ENCODE assay signal across 19 cellular contexts in the genomic region with DNA sequence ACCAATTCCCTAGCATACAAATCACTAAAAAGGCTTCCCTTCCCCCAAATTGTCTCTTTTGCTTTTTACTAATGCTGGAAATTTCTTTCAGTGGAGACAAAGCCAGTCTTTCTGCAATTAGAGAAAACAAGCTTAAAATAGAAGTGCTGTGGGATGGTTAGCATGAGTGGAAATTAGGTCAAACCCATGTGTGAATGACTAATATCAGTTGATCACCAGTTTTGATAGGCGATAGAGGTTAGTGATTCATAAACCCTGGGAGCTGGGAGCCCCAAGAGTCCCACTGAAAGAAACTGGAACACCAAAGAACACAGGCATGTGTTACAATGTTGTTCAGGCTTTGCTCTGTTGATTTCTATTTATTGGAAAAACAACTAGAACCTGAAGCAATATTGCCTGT.
DNase-seq lines count a peak whose midpoint lies in the region; ATAC-seq and TF ChIP-seq lines count a peak whose summit lies in the region.
"Had no signal": no experiment of that assay in that cellular context is flagged by ENCODE, and none has a peak within 500 bp of the region (broad histone marks: within the 10 kb centered on the region; RNA-seq: fewer than 3 reads in every experiment).

No MANE protein-coding gene starts in this region.

- H3K4me3 ChIP-seq in mammary epithelial cell (replicated peaks in 1 of 3; ENCODE audit: insufficient read depth in 1 of 3, low read depth in 2 of 3, low read length in 3 of 3), result no peak overlapping the region
- H3K4me3 ChIP-seq in mesenchymal stem cell (ENCODE audit: insufficient read depth in 1 of 2, low read depth in 1 of 2, low read length in 2 of 2), result peak overlapping the region in 1 of 2 experiments; percentile 51
- no peak overlapping the region for H3K4me3 ChIP-seq in esophagus squamous epithelium
- H3K4me3 ChIP-seq: mucosa of descending colon, neural progenitor cell, upper lobe of left lung had no signal

- no peaks in the 10 kb centered on the region for H3K79me2 ChIP-seq in mammary epithelial cell (ENCODE audit: insufficient read depth, low read length)

- in situ Hi-C loops in G401 (cut with HindIII; ENCODE audit: low sequenced_read_pairs), result no loop called here
- in situ Hi-C loops in mammary epithelial cell (cut with MboI; ENCODE audit: low sequenced_read_pairs in 2 of 2), result no loop called here

- CTCF ChIA-PET in mammary epithelial cell (lab: Charles Lee; ENCODE audit: low non-redundant PET), result no interaction called here

- H2BK120ac ChIP-seq in mesenchymal stem cell (ENCODE audit: low read depth, low read length), result no peak overlapping the region

- WGBS in mammary epithelial cell (ENCODE audit: low coverage, missing lambda C conversion rate), result 0% methylated on average over 1 of the region's 1 CpG
- 83% methylated on average over 1 of the region's 1 CpG for WGBS in mesenchymal stem cell
- WGBS in esophagus squamous epithelium, 2 donors, result 25 to 27% methylated on average over 1 of the region's 1 CpG

- H3K4me2 ChIP-seq in mammary epithelial cell (ENCODE audit: insufficient read depth, low read depth, low read length) (no peak overlapping the region), mesenchymal stem cell (ENCODE audit: low read length, poor library complexity, severe bottlenecking) (no peak overlapping the region)
- H3K4me2 ChIP-seq: neural progenitor cell had no signal

- no peak overlapping the region for H2BK12ac ChIP-seq in mesenchymal stem cell (ENCODE audit: low read length in 2 of 2)

- H3K36me3 ChIP-seq in mammary epithelial cell (ENCODE audit: insufficient read depth, low read length), result no peaks in the 10 kb centered on the region
- H3K36me3 ChIP-seq in mesenchymal stem cell (ENCODE audit: control insufficient read depth in 1 of 2, insufficient read depth in 2 of 2, low read depth in 1 of 2, low read length in 2 of 2), result no peaks in the 10 kb centered on the region
- no peaks in the 10 kb centered on the region for H3K36me3 ChIP-seq in esophagus squamous epithelium
- H3K36me3 ChIP-seq: neural progenitor cell, upper lobe of left lung had no signal

- no peak for TF ChIP-seq POLR2A in esophagus squamous epithelium (IDR thresholded peaks at IDR 0.05)

- no peak overlapping the region for H3K14ac ChIP-seq in mesenchymal stem cell (ENCODE audit: low read length in 2 of 2)

- no peak for ATAC-seq in HG02885 (IDR thresholded peaks at IDR 0.05; ENCODE audit: poor library complexity, unreplicated experiment)
- ATAC-seq: SK-N-SH treated with all-trans-retinoic acid at 6 μM for 48 hours had no signal

- H3K4me1 ChIP-seq in mammary epithelial cell (ENCODE audit: insufficient read depth, low read length), result peaks cover 13% of the 10 kb centered on the region
- peaks cover 1% of the 10 kb centered on the region for H3K4me1 ChIP-seq in mesenchymal stem cell (ENCODE audit: control insufficient read depth, insufficient read depth, low read depth, low read length)
- no peaks in the 10 kb centered on the region for H3K4me1 ChIP-seq in esophagus squamous epithelium
- H3K4me1 ChIP-seq: neural progenitor cell, upper lobe of left lung had no signal

- no peak overlapping the region for H3K18ac ChIP-seq in mesenchymal stem cell (ENCODE audit: low read depth in 1 of 2, low read length in 2 of 2)

- H3K27me3 ChIP-seq in mammary epithelial cell (ENCODE audit: insufficient read depth, low read length) (no peaks in the 10 kb centered on the region), mesenchymal stem cell (ENCODE audit: control insufficient read depth in 1 of 2, insufficient read depth in 1 of 2, low read length in 2 of 2) (peaks cover 0 to 4% of the 10 kb centered on the region in 2 experiments), esophagus squamous epithelium (peaks cover 0 to 7% (median 0%) of the 10 kb centered on the region in 4 donors)
- H3K27me3 ChIP-seq: neural progenitor cell had no signal

- no peak overlapping the region for H2BK5ac ChIP-seq in mesenchymal stem cell (ENCODE audit: low read depth, low read length, poor library complexity, severe bottlenecking)

- no peak overlapping the region for H2AK5ac ChIP-seq in mesenchymal stem cell (ENCODE audit: low read length, severe bottlenecking)

- no peak overlapping the region for H4K91ac ChIP-seq in mesenchymal stem cell (ENCODE audit: low read length)

- H3K9me3 ChIP-seq in mammary epithelial cell (replicated peaks; ENCODE audit: insufficient read depth, low read length), result no peaks in the 10 kb centered on the region
- no peaks in the 10 kb centered on the region for H3K9me3 ChIP-seq in mesenchymal stem cell (ENCODE audit: control insufficient read depth, low read length)
- H3K9me3 ChIP-seq in esophagus squamous epithelium, result no peaks in the 10 kb centered on the region
- H3K9me3 ChIP-seq: mucosa of descending colon had no signal

- H4K20me1 ChIP-seq in mammary epithelial cell (ENCODE audit: insufficient read depth, low read length), result no peaks in the 10 kb centered on the region

- no peak overlapping the region for H3K23ac ChIP-seq in mesenchymal stem cell (ENCODE audit: low read length in 2 of 2)

- dilution Hi-C loops in mammary epithelial cell (cut with HindIII; ENCODE audit: low sequenced_read_pairs), result no loop called here

- TF ChIP-seq CTCF in mammary epithelial cell (conservative IDR thresholded peaks at IDR 0.05 in 1 of 2, IDR thresholded peaks at IDR 0.05 in 1 of 2; ENCODE audit: extremely low read depth in 1 of 2, insufficient read depth in 1 of 2, low read depth in 1 of 2, low read length in 2 of 2), result no peak
- no peak for TF ChIP-seq CTCF in esophagus squamous epithelium (IDR thresholded peaks at IDR 0.05)

- H3K4ac ChIP-seq in mesenchymal stem cell (ENCODE audit: low read depth in 1 of 2, low read length in 2 of 2), result no peak overlapping the region

- H3K9ac ChIP-seq in mammary epithelial cell (ENCODE audit: insufficient read depth, low read length) (no peak overlapping the region), mesenchymal stem cell (ENCODE audit: low read length) (peak overlapping the region; percentile 54)
- H3K9ac ChIP-seq: neural progenitor cell had no signal

- H3K27ac ChIP-seq in mammary epithelial cell (ENCODE audit: insufficient read depth, low read depth, low read length) (no peak overlapping the region), mesenchymal stem cell (ENCODE audit: low read length, poor library complexity, severe bottlenecking) (no peak overlapping the region), esophagus squamous epithelium (no peak overlapping the region)
- H3K27ac ChIP-seq: epithelial cell of prostate, neural progenitor cell, upper lobe of left lung had no signal

- H2AFZ ChIP-seq in mammary epithelial cell (ENCODE audit: low read depth, low read length) (no peak overlapping the region), mesenchymal stem cell (ENCODE audit: low read depth, low read length) (no peak overlapping the region)
- H2AFZ ChIP-seq: neural progenitor cell had no signal

- H3K79me1 ChIP-seq in mesenchymal stem cell (replicated peaks; ENCODE audit: low read length, poor library complexity, severe bottlenecking), result no peaks in the 10 kb centered on the region

- intact Hi-C loops in mammary epithelial cell (cut with micrococcal nuclease) (no loop called here), esophagus squamous epithelium (cut with DNase I) (no loop called here)

- DNase-seq in AG08395 (ENCODE audit: low spot score) (peak; percentile 52), G401 (ENCODE audit: low spot score) (peak; percentile 4), mammary epithelial cell (peak; percentile 77), mesenchymal stem cell (no peak), DMS53 treated with DMSO at 0.1 percent for 48 hours (lab: John Stamatoyannopoulos, UW; ENCODE audit: unreplicated experiment) (no peak), esophagus squamous epithelium (lab: John Stamatoyannopoulos, UW) (no peak), T-helper 9 cell (no peak)
- DNase-seq: activated CD4-positive, alpha-beta T cell treated with anti-CD3 and anti-CD28 coated beads for 1 hour; DND-41; GOT3; Kasumi-1; mucosa of descending colon; NCI-H1092; NCI-H510A treated with DMSO at 0.1 percent for 48 hours; upper lobe of left lung had no signal

- no TSS peak for BruUV-seq in mammary epithelial cell (replicated peaks; lab: Mats Ljungman, UMichigan)

- H4K8ac ChIP-seq in mesenchymal stem cell (ENCODE audit: low read length), result no peak overlapping the region

- H2BK15ac ChIP-seq in mesenchymal stem cell (ENCODE audit: low read depth, poor library complexity, severe bottlenecking), result no peak overlapping the region

Comparison
In these comparisons a context has a peak if more than half of its experiments do, and no peak if none do; other contexts are left out.
1. DNase-seq: peak in AG08395 (single experiment), G401 (single experiment) and mammary epithelial cell (single experiment); none in mesenchymal stem cell (single experiment), DMS53 treated with DMSO at 0.1 percent for 48 hours (single experiment), esophagus squamous epithelium (single experiment) and T-helper 9 cell (single experiment).